ENCODE assay signal across 26 cellular contexts in the genomic region with DNA sequence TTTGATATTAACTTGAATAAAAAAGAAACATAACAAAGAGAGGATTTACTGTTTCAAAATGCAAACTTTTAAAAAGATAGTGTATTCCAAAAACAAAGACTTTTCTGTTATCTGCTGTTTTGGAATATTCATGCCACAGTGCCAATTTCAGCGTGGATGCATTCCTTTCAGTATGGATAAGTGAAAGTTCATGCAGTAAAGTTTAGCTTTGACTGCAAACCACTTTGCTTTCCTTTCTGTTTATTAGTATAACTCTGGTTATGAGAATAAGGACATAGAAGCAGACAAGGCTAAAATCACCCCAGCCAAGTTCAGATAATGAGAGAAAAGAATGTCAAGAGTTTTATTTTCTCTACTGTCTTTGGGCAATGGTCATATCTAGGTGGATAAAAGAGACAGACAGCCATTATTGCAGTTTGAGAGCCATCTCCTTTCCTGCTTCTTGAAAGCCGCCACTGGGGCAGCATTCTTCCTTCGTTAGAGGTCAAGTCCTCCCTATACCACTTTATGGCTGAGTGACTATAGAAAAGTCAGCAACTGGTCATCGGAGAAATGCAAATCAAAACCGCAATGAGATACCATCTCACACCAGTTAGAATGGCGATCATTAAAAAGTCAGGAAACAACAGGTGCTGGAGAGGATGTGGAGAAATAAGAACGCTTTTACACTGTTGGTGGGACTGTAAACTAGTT.
DNase-seq lines count a peak whose midpoint lies in the region; ATAC-seq, FAIRE-seq and TF ChIP-seq lines count a peak whose summit lies in the region.
"Had no signal": no experiment of that assay in that cellular context is flagged by ENCODE, and none has a peak within 500 bp of the region (broad histone marks: within the 10 kb centered on the region; RNA-seq: fewer than 3 reads in every experiment).

No MANE protein-coding gene starts in this region.

- H3K4me1 ChIP-seq in PC-3 (ENCODE audit: insufficient read depth, low read length): peaks cover 73% of the 10 kb centered on the region
- peaks cover 77% of the 10 kb centered on the region for H3K4me1 ChIP-seq in osteoblast (ENCODE audit: insufficient read depth, low read length)
- H3K4me1 ChIP-seq: neural progenitor cell had no signal

- peaks cover 3% of the 10 kb centered on the region for H3F3A ChIP-seq in PC-3 (ENCODE audit: low read length, unreplicated experiment)

- peaks cover 84% of the 10 kb centered on the region for H3K79me2 ChIP-seq in PC-3 (ENCODE audit: low read length)
- H3K79me2 ChIP-seq in osteoblast (ENCODE audit: insufficient read depth, low read length): peaks cover 75% of the 10 kb centered on the region

- ATAC-seq in PC-3: no peak
- ATAC-seq: lower lobe of right lung had no signal

- no peak for TF ChIP-seq CTCF in PC-3 (conservative IDR thresholded peaks at IDR 0.05; ENCODE audit: low read depth, low read length)
- TF ChIP-seq CTCF in osteoblast (IDR thresholded peaks at IDR 0.05; ENCODE audit: extremely low read depth, low read depth, low read length): no peak

- POLR2A ChIA-PET in PC-3 (lab: Charles Lee; ENCODE audit: unreplicated experiment): no interaction called here

- CTCF ChIA-PET in PC-3 (lab: Charles Lee): no interaction called here

- H3K4me3 ChIP-seq in PC-3 (ENCODE audit: low read length): peak overlapping the region; percentile 16; the same call in 1 of the 2 replicates
- no peak overlapping the region for H3K4me3 ChIP-seq in osteoblast (ENCODE audit: insufficient read depth, low read length)
- H3K4me3 ChIP-seq: lower lobe of right lung, neural progenitor cell, transverse colon had no signal

- no peaks in the 10 kb centered on the region for H3K9me2 ChIP-seq in PC-3 (replicated peaks; ENCODE audit: low read length)

- H3K4me2 ChIP-seq in PC-3 (ENCODE audit: low read length): peak overlapping the region; percentile 63
- peak overlapping the region; percentile 1 for H3K4me2 ChIP-seq in osteoblast (ENCODE audit: insufficient read depth, low read length)
- H3K4me2 ChIP-seq: neural progenitor cell had no signal

- H3K27ac ChIP-seq in PC-3 (ENCODE audit: low read length) (peak overlapping the region; percentile 94), osteoblast (ENCODE audit: low read depth, low read length) (peak overlapping the region; percentile 79)
- H3K27ac ChIP-seq: C4-2B, lower lobe of right lung, neural progenitor cell, transverse colon had no signal

- BruUV-seq in PC-3 (replicated peaks; lab: Mats Ljungman, UMichigan): no TSS peak

- intact Hi-C loops in PC-3 (cut with micrococcal nuclease): no loop called here

- peak; percentile 85 for DNase-seq in PC-3
- peak; percentile 16 for DNase-seq in dedifferentiated amniotic fluid mesenchymal stem cell (ENCODE audit: extremely low spot score)
- DNase-seq in osteoblast (ENCODE audit: insufficient read length, low spot score, missing footprints): no peak
- DNase-seq in SKM-1 (lab: John Stamatoyannopoulos, UW; ENCODE audit: unreplicated experiment): no peak
- DNase-seq in NCI-H187 (lab: John Stamatoyannopoulos, UW): no peak
- no peak for DNase-seq in activated naive CD4-positive, alpha-beta T cell treated with anti-CD3 and anti-CD28 coated beads, Interleukin-2, amount 50 U/mL, for 16 hours
- no peak for DNase-seq in NCI-H1048 (lab: John Stamatoyannopoulos, UW)
- DNase-seq: ACHN; activated CD4-positive, alpha-beta T cell treated with anti-CD3 and anti-CD28 coated beads for 1 hour; activated gamma-delta T cell treated with Interleukin-2 at 50 U/mL for 16 hours; activated T-cell treated with anti-CD3 and anti-CD28 coated beads, Interleukin-2, amount 50 U/mL, for 1 hour; EL; lower lobe of right lung; NCI-H1436 treated with DMSO at 0.1 percent for 48 hours; NCI-H524; stimulated activated CD4-positive, alpha-beta T cell treated with anti-CD3 and anti-CD28 coated beads, Interleukin-4, amount 100 ng/mL, for 1 hour; stimulated activated naive CD4-positive, alpha-beta T cell treated with Interleukin-2 at 50 U/mL for 16 hours; SW 1271; transverse colon had no signal

- H3K9ac ChIP-seq in PC-3 (ENCODE audit: low read length): peak overlapping the region; percentile 76
- H3K9ac ChIP-seq: neural progenitor cell had no signal

- peak; percentile 83 for FAIRE-seq in A204.1 (lab: Jason Lieb, UNC)
- FAIRE-seq: D721Med, H1, keratinocyte, TTC549 had no signal

- H4K20me1 ChIP-seq in PC-3 (ENCODE audit: low read length): no peaks in the 10 kb centered on the region
- H4K20me1 ChIP-seq in osteoblast (ENCODE audit: insufficient read depth, low read length): no peaks in the 10 kb centered on the region

- H3K27me3 ChIP-seq in PC-3 (ENCODE audit: low read length) (no peaks in the 10 kb centered on the region), osteoblast (ENCODE audit: insufficient read depth, low read length) (no peaks in the 10 kb centered on the region)
- H3K27me3 ChIP-seq: neural progenitor cell, transverse colon had no signal

- H2AFZ ChIP-seq in PC-3 (ENCODE audit: low read length): no peak overlapping the region
- no peak overlapping the region for H2AFZ ChIP-seq in osteoblast (ENCODE audit: low read length)
- H2AFZ ChIP-seq: neural progenitor cell had no signal

- H3K36me3 ChIP-seq in PC-3 (ENCODE audit: low read depth, low read length) (no peaks in the 10 kb centered on the region), osteoblast (ENCODE audit: insufficient read depth, low read length) (peaks cover 4% of the 10 kb centered on the region)
- H3K36me3 ChIP-seq: lower lobe of right lung, neural progenitor cell, transverse colon had no signal

- H3K9me3 ChIP-seq in PC-3 (ENCODE audit: low read length): no peaks in the 10 kb centered on the region
- H3K9me3 ChIP-seq in osteoblast (ENCODE audit: low read depth, low read length): no peaks in the 10 kb centered on the region
- H3K9me3 ChIP-seq: lower lobe of right lung, transverse colon had no signal

Comparison
In these comparisons a context has a peak if more than half of its experiments do, and no peak if none do; other contexts are left out.
1. DNase-seq: peak in PC-3 (single experiment) and dedifferentiated amniotic fluid mesenchymal stem cell (single experiment); none in osteoblast (single experiment), SKM-1 (single experiment), NCI-H187 (0 of 2), activated naive CD4-positive, alpha-beta T cell treated with anti-CD3 and anti-CD28 coated beads, Interleukin-2, amount 50 U/mL, for 16 hours (single experiment) and NCI-H1048 (single experiment).